ENCODE assay signal across 1 cellular context in genomic region chr10:27998178-27998953, GRCh38.
TF ChIP-seq lines count a peak whose summit lies in the region.

No MANE protein-coding gene starts in this region.

TF ChIP-seq in HCT116, 20 proteins besides CTCF, POLR2A, EP300 and RAD21 (continued from another document):
- TF ChIP-seq ZBTB33 (IDR thresholded peaks at IDR 0.05; ENCODE audit: extremely low read depth, insufficient replicate concordance, low read length) = no peak
